ENCODE assay signal across 28 cellular contexts in genomic region chr2:194700726-194701125, GRCh38.
"Had no signal": no experiment of that assay in that cellular context is flagged by ENCODE, and none has a peak within 500 bp of the region (broad histone marks: within the 10 kb centered on the region; RNA-seq: fewer than 3 reads in every experiment).

No MANE protein-coding gene starts in this region.

- H3K4me2 ChIP-seq: hepatocyte, neural progenitor cell, smooth muscle cell had no signal

- DNase-seq: effector CD8-positive, alpha-beta T cell; endodermal cell; erythroblast; esophagus squamous epithelium; heart left ventricle; kidney; left lung; mesenchymal stem cell; mucosa of descending colon; naive thymus-derived CD4-positive, alpha-beta T cell; stimulated activated CD4-positive, alpha-beta T cell treated with anti-CD3 and anti-CD28 coated beads, Interleukin-12 subunit alpha, Interleukin-12 subunit beta, amount 100 ng/mL, for 4 hours; stimulated activated CD4-positive, alpha-beta T cell treated with anti-CD3 and anti-CD28 coated beads, Interleukin-1b, Interleukin-23, amount 100 ng/mL, for 48 hours; stimulated activated CD4-positive, alpha-beta T cell treated with anti-CD3 and anti-CD28 coated beads, Interleukin-4, amount 100 ng/mL, for 1 hour; stimulated activated CD8-positive, alpha-beta memory T cell treated with anti-CD3 and anti-CD28 coated beads, Interleukin-4, amount 100 ng/mL, for 48 hours; stimulated activated naive CD4-positive, alpha-beta T cell; stimulated activated naive CD8-positive, alpha-beta T cell treated with anti-CD3 and anti-CD28 coated beads, Interleukin-15, amount 100 ng/mL, for 72 hours; transverse colon; upper lobe of right lung; uterus had no signal

- ATAC-seq: heart left ventricle; left lung; mucosa of descending colon; naive thymus-derived CD4-positive, alpha-beta T cell; sciatic nerve; stimulated activated naive CD8-positive, alpha-beta T cell treated with anti-CD3 and anti-CD28 coated beads, Interleukin-15, amount 100 ng/mL, for 72 hours; upper lobe of right lung had no signal

- H3K4me3 ChIP-seq: esophagus squamous epithelium, heart left ventricle, hepatocyte, left lung, mucosa of descending colon, neural progenitor cell, right atrium auricular region, smooth muscle cell, suprapubic skin, transverse colon, upper lobe of right lung, uterus had no signal

- H3K27ac ChIP-seq: esophagus squamous epithelium, heart left ventricle, hepatocyte, left lung, neural progenitor cell, parathyroid adenoma, right atrium auricular region, suprapubic skin, transverse colon, upper lobe of right lung, uterus had no signal

- H3K79me2 ChIP-seq: hepatocyte, parathyroid adenoma had no signal

- FAIRE-seq: colon, frontal cortex, kidney had no signal

- H3K36me3 ChIP-seq: esophagus squamous epithelium, heart left ventricle, left lung, neural progenitor cell, right atrium auricular region, suprapubic skin, transverse colon, upper lobe of right lung, uterus had no signal

- H2AFZ ChIP-seq: hepatocyte, neural progenitor cell, parathyroid adenoma had no signal

- H3K27me3 ChIP-seq: esophagus squamous epithelium, heart left ventricle, hepatocyte, left lung, neural progenitor cell, right atrium auricular region, suprapubic skin, transverse colon, upper lobe of right lung, uterus had no signal

- H3K9ac ChIP-seq: neural progenitor cell, parathyroid adenoma had no signal

- H3K9me3 ChIP-seq: esophagus squamous epithelium, heart left ventricle, mucosa of descending colon, right atrium auricular region, suprapubic skin, transverse colon, upper lobe of right lung, uterus had no signal

- H3K4me1 ChIP-seq: esophagus squamous epithelium, heart left ventricle, left lung, neural progenitor cell, parathyroid adenoma, right atrium auricular region, suprapubic skin, transverse colon, upper lobe of right lung, uterus had no signal
